ENCODE assay signal across 21 cellular contexts in the genomic region with DNA sequence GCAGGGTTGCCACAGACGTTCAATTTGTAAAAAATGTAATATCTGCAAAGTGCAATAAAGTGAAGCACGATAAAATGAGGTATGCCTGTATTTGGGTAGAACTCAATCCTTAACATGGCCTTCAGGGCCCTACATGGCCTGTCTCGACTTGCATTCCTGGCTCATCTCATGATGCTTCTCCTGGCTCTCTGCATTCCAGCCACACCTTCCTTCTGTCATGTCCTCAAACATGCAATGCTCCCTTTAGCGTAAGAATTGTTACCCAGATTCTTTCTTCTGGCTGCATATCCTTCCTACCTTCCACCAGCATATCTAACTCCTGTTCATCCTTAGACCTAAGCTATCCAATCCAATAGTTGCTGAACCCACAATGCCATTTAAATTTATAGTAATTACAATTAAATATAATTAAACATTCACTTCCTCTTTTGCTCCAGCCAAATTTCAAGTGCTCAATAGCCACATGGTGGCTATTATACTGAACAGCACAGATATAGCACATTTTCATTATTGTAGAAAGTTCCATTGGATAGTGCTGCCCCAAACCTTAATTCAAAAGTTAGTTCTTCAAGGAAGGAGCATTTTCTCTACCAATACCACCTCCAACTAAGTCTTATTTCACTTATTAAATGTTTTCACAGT. TPM values are rescaled to one million over a fixed set of nuclear protein-coding genes. Genes with fewer than 3 reads are reported as not detected.
DNase-seq lines count a peak whose midpoint lies in the region; ATAC-seq and TF ChIP-seq lines count a peak whose summit lies in the region.
"Had no signal": no experiment of that assay in that cellular context is flagged by ENCODE, and none has a peak within 500 bp of the region (broad histone marks: within the 10 kb centered on the region; RNA-seq: fewer than 3 reads in every experiment).

No MANE protein-coding gene starts in this region.

- H3K4me1 Mint-ChIP-seq in H9 = peaks cover 3 to 6% of the 10 kb centered on the region in 2 experiments; a peak in 3 of 4 replicates
- H3K4me1 Mint-ChIP-seq in activated T-helper 2 cell treated with anti-CD3 and anti-CD28 coated beads, Interferon-gamma antibody, Interleukin-2, Interleukin-4, amounts not matched to agents 10 μg/mL and 5 μg/mL and 100 μg/mL, durations not matched to agents 14 hours and 24 hours and 36 hours (ENCODE audit: low read depth) = peaks cover 43% of the 10 kb centered on the region

- H3K27ac Mint-ChIP-seq in H9 = peak overlapping the region in 2 of 3 experiments; percentile 3 to 70; a peak in 2 of 7 replicates
- peak overlapping the region; percentile 36 for H3K27ac Mint-ChIP-seq in activated T-helper 2 cell treated with anti-CD3 and anti-CD28 coated beads, Interferon-gamma antibody, Interleukin-2, Interleukin-4, amounts not matched to agents 10 μg/mL and 5 μg/mL and 100 μg/mL, durations not matched to agents 14 hours and 24 hours and 36 hours
- H3K27ac Mint-ChIP-seq in activated naive CD4-positive, alpha-beta T cell treated with anti-CD3 and anti-CD28 coated beads, Interleukin-2, amount 50 U/mL, for 72 hours = no peak overlapping the region

- no peak overlapping the region for H3K9ac ChIP-seq in H9 (ENCODE audit: extremely low read depth, insufficient read length, low read length)
- H3K9ac ChIP-seq in trophoblast cell (ENCODE audit: low read length) = no peak overlapping the region

- no peaks in the 10 kb centered on the region for H3K23me2 ChIP-seq in H9 (ENCODE audit: insufficient read length, low read depth, low read length, poor library complexity, severe bottlenecking)

- H4K12ac ChIP-seq in trophoblast cell (ENCODE audit: low read depth, low read length) = no peak overlapping the region

- H2BK120ac ChIP-seq in H9 (ENCODE audit: low read depth, low read length, poor library complexity, severe bottlenecking) (no peak overlapping the region), trophoblast cell (ENCODE audit: insufficient read depth, low read length, poor library complexity) (no peak overlapping the region)

- H3K27me3 ChIP-seq in H9 (ENCODE audit: insufficient read depth, low read length) = no peaks in the 10 kb centered on the region
- H3K27me3 ChIP-seq in trophoblast cell (ENCODE audit: insufficient read depth, low read length) = no peaks in the 10 kb centered on the region

- no peak overlapping the region for H2AFZ ChIP-seq in H9 (ENCODE audit: low read length)
- H2AFZ ChIP-seq in trophoblast cell (ENCODE audit: insufficient read depth, low read length, poor library complexity) = no peak overlapping the region

- H3K4me1 ChIP-seq in H9 (ENCODE audit: insufficient read depth, low read length) = no peaks in the 10 kb centered on the region
- peaks cover 7 to 20% of the 10 kb centered on the region in 2 experiments for H3K4me1 ChIP-seq in trophoblast cell (ENCODE audit: control insufficient read depth in 1 of 2, insufficient read depth in 2 of 2, low read length in 2 of 2)
- H3K4me1 ChIP-seq: A549 had no signal

- H3K4me2 ChIP-seq in H9 (ENCODE audit: insufficient read depth, insufficient read length, low read length) = no peak overlapping the region
- no peak overlapping the region for H3K4me2 ChIP-seq in trophoblast cell (ENCODE audit: low read length)
- H3K4me2 ChIP-seq: A549 had no signal

- H3K79me1 ChIP-seq in H9 (ENCODE audit: insufficient read depth, low read depth, low read length, poor library complexity, severe bottlenecking) (no peaks in the 10 kb centered on the region), trophoblast cell (ENCODE audit: low read length) (peaks cover 30% of the 10 kb centered on the region)

- H3K9me3 ChIP-seq in H9 (ENCODE audit: control insufficient read depth, low read depth, low read length) = no peaks in the 10 kb centered on the region
- H3K9me3 ChIP-seq in trophoblast cell (ENCODE audit: insufficient read depth, low read depth, low read length) = no peaks in the 10 kb centered on the region
- H3K9me3 ChIP-seq: A549 had no signal

- no peaks in the 10 kb centered on the region for H3K36me3 ChIP-seq in trophoblast cell (ENCODE audit: control insufficient read depth in 1 of 2, insufficient read depth in 2 of 2, low read length in 2 of 2)

- H4K91ac ChIP-seq in H9 (ENCODE audit: insufficient read length, low read depth, low read length) (no peak overlapping the region), trophoblast cell (ENCODE audit: low read depth, low read length) (no peak overlapping the region)

- intact Hi-C loops in activated T-helper 2 cell treated with anti-CD3 and anti-CD28 coated beads, Interferon-gamma antibody, Interleukin-2, Interleukin-4, amounts not matched to agents 10 μg/mL and 5 μg/mL and 100 μg/mL, durations not matched to agents 14 hours and 24 hours and 36 hours (cut with micrococcal nuclease) = loop anchor here (5.0 to 10.0 kb wide), 2 partner anchors 32 to 185 kb away; a partner anchor contains a TSS

- H2BK12ac ChIP-seq in H9 (ENCODE audit: insufficient read length, low read depth, low read length) (no peak overlapping the region), trophoblast cell (ENCODE audit: low read length) (no peak overlapping the region)

- H3K56ac ChIP-seq in H9 (ENCODE audit: insufficient read length, low read depth, low read length) = no peak overlapping the region

- H3K4me3 ChIP-seq in trophoblast cell (ENCODE audit: low read depth, low read length) = no peak overlapping the region
- H3K4me3 ChIP-seq: A549 had no signal

- H4K5ac ChIP-seq in H9 (ENCODE audit: insufficient read length, low read depth, low read length) = no peak overlapping the region

- H3K27me3 Mint-ChIP-seq in H9 (ENCODE audit: low read depth) = no peaks in the 10 kb centered on the region
- H3K27me3 Mint-ChIP-seq in activated T-helper 2 cell treated with anti-CD3 and anti-CD28 coated beads, Interferon-gamma antibody, Interleukin-2, Interleukin-4, amounts not matched to agents 10 μg/mL and 5 μg/mL and 100 μg/mL, durations not matched to agents 14 hours and 24 hours and 36 hours (ENCODE audit: low read depth) = no peaks in the 10 kb centered on the region
- H3K27me3 Mint-ChIP-seq: CD4-positive, alpha-beta memory T cell had no signal

- H2BK15ac ChIP-seq in H9 (ENCODE audit: low read depth, low read length) = no peak overlapping the region

- H3K27ac ChIP-seq in H9 (ENCODE audit: insufficient read length, low read depth, low read length) (no peak overlapping the region), epithelial cell of prostate (peak overlapping the region; percentile 61), trophoblast cell (ENCODE audit: low read depth, low read length) (peak overlapping the region; percentile 2)
- H3K27ac ChIP-seq: A549 had no signal

- TF ChIP-seq CTCF in H9 (conservative IDR thresholded peaks at IDR 0.05) = no peak

- no peak for ATAC-seq in activated naive CD4-positive, alpha-beta T cell treated with anti-CD3 and anti-CD28 coated beads, Interleukin-2, amount 50 U/mL, for 72 hours
- ATAC-seq in HG03521 (IDR thresholded peaks at IDR 0.05; ENCODE audit: unreplicated experiment) = no peak
- ATAC-seq: A549, HepG2, Panc1, Right ventricle myocardium inferior had no signal

- H3K18ac ChIP-seq in H9 (ENCODE audit: insufficient read length, low read depth, low read length) (no peak overlapping the region), trophoblast cell (ENCODE audit: low read length) (no peak overlapping the region)

- H3K14ac ChIP-seq in H9 (ENCODE audit: insufficient read depth, low read length) (no peak overlapping the region), trophoblast cell (ENCODE audit: low read length) (no peak overlapping the region)

- no peak overlapping the region for H3K4ac ChIP-seq in H9 (ENCODE audit: low read depth, low read length)
- H3K4ac ChIP-seq in trophoblast cell (ENCODE audit: low read depth, low read length) = no peak overlapping the region

- DNase-seq in H9 (no peak), epithelial cell of prostate (ENCODE audit: low read depth, low spot score) (peak; percentile 49), trophoblast cell (peak; percentile 11 to 31), OCI-M2 (lab: John Stamatoyannopoulos, UW; ENCODE audit: unreplicated experiment) (no peak)
- DNase-seq in activated T-helper 2 cell treated with anti-CD3 and anti-CD28 coated beads, Interferon-gamma antibody, Interleukin-2, Interleukin-4, amounts not matched to agents 10 μg/mL and 5 μg/mL and 100 μg/mL, durations not matched to agents 14 hours and 24 hours and 36 hours (ENCODE audit: low spot score) = no peak
- no peak for DNase-seq in activated naive CD4-positive, alpha-beta T cell treated with anti-CD3 and anti-CD28 coated beads, Interleukin-2, amount 50 U/mL, for 72 hours (ENCODE audit: low spot score in 2 of 2)
- DNase-seq: Calu3; CD4-positive, alpha-beta memory T cell; DMS53; EL; GOT3; KG1; NCI-H1417 treated with DMSO at 0.1 percent for 48 hours; NCI-H187 treated with DMSO at 0.1 percent for 48 hours; NCI-H2227 treated with DMSO at 0.1 percent for 48 hours; NCI-H524 had no signal

- H3K23ac ChIP-seq in H9 (ENCODE audit: insufficient read length, low read depth, low read length) (no peak overlapping the region), trophoblast cell (ENCODE audit: low read length) (no peak overlapping the region)

- no peak overlapping the region for H3T11ph ChIP-seq in H9 (ENCODE audit: low read length)

- H2BK5ac ChIP-seq in H9 (ENCODE audit: insufficient read length, low read length) (no peak overlapping the region), trophoblast cell (ENCODE audit: low read depth, low read length, poor library complexity) (no peak overlapping the region)

- H2AK5ac ChIP-seq in H9 (ENCODE audit: insufficient read length, low read length) (no peak overlapping the region), trophoblast cell (ENCODE audit: low read length) (no peak overlapping the region)

- H4K8ac ChIP-seq in H9 (replicated peaks; ENCODE audit: insufficient read length, low read depth, low read length) (no peak overlapping the region), trophoblast cell (ENCODE audit: low read depth, low read length) (no peak overlapping the region)

- no peak overlapping the region for H3K4me3 Mint-ChIP-seq in H9
- H3K4me3 Mint-ChIP-seq in activated T-helper 2 cell treated with anti-CD3 and anti-CD28 coated beads, Interferon-gamma antibody, Interleukin-2, Interleukin-4, amounts not matched to agents 10 μg/mL and 5 μg/mL and 100 μg/mL, durations not matched to agents 14 hours and 24 hours and 36 hours (ENCODE audit: low read depth) = no peak overlapping the region

- peaks cover 10 to 29% (median 14%) of the 10 kb centered on the region in 3 experiments for H3K36me3 Mint-ChIP-seq in H9 (ENCODE audit: insufficient read depth in 1 of 3, low read depth in 3 of 3)
- H3K36me3 Mint-ChIP-seq in activated T-helper 2 cell treated with anti-CD3 and anti-CD28 coated beads, Interferon-gamma antibody, Interleukin-2, Interleukin-4, amounts not matched to agents 10 μg/mL and 5 μg/mL and 100 μg/mL, durations not matched to agents 14 hours and 24 hours and 36 hours (ENCODE audit: low read depth) = peaks cover 44% of the 10 kb centered on the region
- peaks cover 20 to 46% of the 10 kb centered on the region in 2 donors for H3K36me3 Mint-ChIP-seq in activated naive CD4-positive, alpha-beta T cell treated with anti-CD3 and anti-CD28 coated beads, Interleukin-2, amount 50 U/mL, for 72 hours

- no peak overlapping the region for H2BK20ac ChIP-seq in H9 (ENCODE audit: low read depth, low read length, poor library complexity, severe bottlenecking)

- H3K79me2 ChIP-seq in H9 (ENCODE audit: insufficient read depth, low read length) (no peaks in the 10 kb centered on the region), trophoblast cell (ENCODE audit: control insufficient read depth, insufficient read depth, low read length, poor library complexity) (peaks cover 1% of the 10 kb centered on the region)

- H3K9me3 Mint-ChIP-seq in H9 = peaks cover 7 to 10% of the 10 kb centered on the region in 2 experiments; a peak in 3 of 5 replicates
- H3K9me3 Mint-ChIP-seq in activated T-helper 2 cell treated with anti-CD3 and anti-CD28 coated beads, Interferon-gamma antibody, Interleukin-2, Interleukin-4, amounts not matched to agents 10 μg/mL and 5 μg/mL and 100 μg/mL, durations not matched to agents 14 hours and 24 hours and 36 hours = peaks cover 8% of the 10 kb centered on the region
- H3K9me3 Mint-ChIP-seq in activated naive CD4-positive, alpha-beta T cell treated with anti-CD3 and anti-CD28 coated beads, Interleukin-2, amount 50 U/mL, for 72 hours = peaks cover 0 to 12% of the 10 kb centered on the region in 2 donors

- no peaks in the 10 kb centered on the region for H4K20me1 ChIP-seq in H9 (ENCODE audit: control insufficient read depth, insufficient read depth, insufficient read length)

- no CpG with 5 or more reads among the region's 4 CpGs for WGBS in H9 (ENCODE audit: extremely low coverage, insufficient read length, low lambda C conversion rate)
- no CpG with 5 or more reads among the region's 4 CpGs for WGBS in trophoblast cell (ENCODE audit: extremely low coverage, insufficient coverage, insufficient read length)

RNA-seq across cellular contexts. Expression of a gene that starts 32.6 kb away (rescaled TPM):
- 10.6 and 14.6 TPM in 2 replicates for total RNA-seq in H9 (2021)
- total RNA-seq in activated T-helper 2 cell treated with anti-CD3 and anti-CD28 coated beads, Interferon-gamma antibody, Interleukin-2, Interleukin-4, amounts not matched to agents 10 μg/mL and 5 μg/mL and 100 μg/mL, durations not matched to agents 14 hours and 24 hours and 36 hours = 10.5 and 13.4 TPM in 2 replicates
- 6.0 and 6.2 TPM in 2 replicates for polyA plus RNA-seq in trophoblast cell (2013)
- 10 to 100 TPM; 15.0 to 17.0 TPM for total RNA-seq in activated naive CD4-positive, alpha-beta T cell treated with anti-CD3 and anti-CD28 coated beads, Interleukin-2, amount 50 U/mL, for 72 hours

Comparison
In these comparisons a context has a peak if more than half of its experiments do, and no peak if none do; other contexts are left out.
1. DNase-seq: peak in epithelial cell of prostate (single experiment) and trophoblast cell (2 of 2); none in H9 (single experiment), activated T-helper 2 cell treated with anti-CD3 and anti-CD28 coated beads, Interferon-gamma antibody, Interleukin-2, Interleukin-4, amounts not matched to agents 10 μg/mL and 5 μg/mL and 100 μg/mL, durations not matched to agents 14 hours and 24 hours and 36 hours (single experiment), OCI-M2 (single experiment) and activated naive CD4-positive, alpha-beta T cell treated with anti-CD3 and anti-CD28 coated beads, Interleukin-2, amount 50 U/mL, for 72 hours (0 of 2).
2. H3K27ac Mint-ChIP-seq: peak in H9 (2 of 3) and activated T-helper 2 cell treated with anti-CD3 and anti-CD28 coated beads, Interferon-gamma antibody, Interleukin-2, Interleukin-4, amounts not matched to agents 10 μg/mL and 5 μg/mL and 100 μg/mL, durations not matched to agents 14 hours and 24 hours and 36 hours (single experiment); none in activated naive CD4-positive, alpha-beta T cell treated with anti-CD3 and anti-CD28 coated beads, Interleukin-2, amount 50 U/mL, for 72 hours (0 of 2).